21 cellular contexts compared by ENCODE assay signal in the genomic region with DNA sequence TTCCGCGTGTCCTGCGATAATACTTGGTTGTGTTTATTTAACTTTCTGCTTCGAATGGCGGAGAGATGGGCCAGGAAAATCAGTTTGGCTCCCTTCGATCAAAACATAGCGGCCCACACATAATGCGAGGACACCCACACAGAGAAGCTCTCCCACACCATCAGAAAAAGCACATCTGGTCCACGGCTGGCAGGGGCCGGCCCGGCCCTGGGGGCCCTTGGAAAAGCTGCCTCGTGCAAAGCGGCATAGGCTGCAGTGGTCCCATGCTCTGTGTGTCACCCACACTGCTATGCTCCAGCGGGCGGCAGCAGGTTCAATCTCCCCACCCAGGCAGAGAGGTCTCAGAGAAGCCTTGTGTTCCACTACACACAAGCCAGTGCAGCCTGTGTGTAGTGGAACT. TPM values are rescaled to one million over a fixed set of nuclear protein-coding genes. Genes with fewer than 3 reads are reported as not detected.
DNase-seq lines count a peak whose midpoint lies in the region; ATAC-seq and TF ChIP-seq lines count a peak whose summit lies in the region.
"Had no signal": no experiment of that assay in that cellular context is flagged by ENCODE, and none has a peak within 500 bp of the region (broad histone marks: within the 10 kb centered on the region; RNA-seq: fewer than 3 reads in every experiment).

No MANE protein-coding gene starts in this region.

- H3K9me3 ChIP-seq in BLaER1 (no peaks in the 10 kb centered on the region), NT2/D1 (ENCODE audit: insufficient read depth, low read length) (no peaks in the 10 kb centered on the region), osteoblast (ENCODE audit: low read depth, low read length) (no peaks in the 10 kb centered on the region)
- H3K9me3 ChIP-seq: Peyer's patch had no signal

- peak overlapping the region; percentile 48 for H3K27ac Mint-ChIP-seq in glutamatergic neuron (ENCODE audit: unreplicated experiment)
- H3K27ac Mint-ChIP-seq: CD4-positive, alpha-beta T cell; GM23338 had no signal

- peak overlapping the region; percentile 83 for H3K4me2 ChIP-seq in BLaER1
- H3K4me2 ChIP-seq in osteoblast (ENCODE audit: insufficient read depth, low read length): no peak overlapping the region
- H3K4me2 ChIP-seq: GM23338 had no signal

- H3K36me3 Mint-ChIP-seq in glutamatergic neuron (ENCODE audit: unreplicated experiment): no peaks in the 10 kb centered on the region

- peak overlapping the region; percentile 70; the same call in 1 of the 2 replicates for H3K27ac ChIP-seq in BLaER1
- no peak overlapping the region for H3K27ac ChIP-seq in osteoblast (ENCODE audit: low read depth, low read length)

- no peaks in the 10 kb centered on the region for H3K79me2 ChIP-seq in osteoblast (ENCODE audit: insufficient read depth, low read length)

- H2AFZ ChIP-seq in osteoblast (ENCODE audit: low read length): no peak overlapping the region
- H2AFZ ChIP-seq: GM23338 had no signal

- peaks cover 22% of the 10 kb centered on the region for H3K27me3 Mint-ChIP-seq in glutamatergic neuron (ENCODE audit: unreplicated experiment)
- H3K27me3 Mint-ChIP-seq: CD4-positive, alpha-beta T cell had no signal

- H3K4me3 ChIP-seq in BLaER1 (no peak overlapping the region), NT2/D1 (ENCODE audit: insufficient read length, low read depth) (no peak overlapping the region), osteoblast (ENCODE audit: insufficient read depth, low read length) (no peak overlapping the region)
- H3K4me3 ChIP-seq: GM23338, Peyer's patch had no signal

- DNase-seq in NT2/D1 (ENCODE audit: low read depth, low spot score): no peak
- DNase-seq in glutamatergic neuron: no peak
- peak; percentile 74 for DNase-seq in osteoblast (ENCODE audit: insufficient read length, low spot score, missing footprints)
- DNase-seq in NCI-H128 (lab: John Stamatoyannopoulos, UW; ENCODE audit: unreplicated experiment): no peak
- no peak for DNase-seq in NCI-H526 treated with DMSO at 0.1 percent for 48 hours (lab: John Stamatoyannopoulos, UW)
- no peak for DNase-seq in NCI-H2107 (lab: John Stamatoyannopoulos, UW)
- DNase-seq: CD4-positive, alpha-beta T cell; HCEC 1CT; Karpas-422; NCI-H1092 treated with DMSO at 0.1 percent for 48 hours; NCI-H1436 treated with DMSO at 0.1 percent for 48 hours; NCI-H187 treated with DMSO at 0.1 percent for 48 hours; NCI-H446 treated with DMSO at 0.1 percent for 48 hours; NCI-H526; Peyer's patch; SIG-M5 had no signal

- peaks cover 14% of the 10 kb centered on the region for H3K9me3 Mint-ChIP-seq in glutamatergic neuron (ENCODE audit: unreplicated experiment)
- H3K9me3 Mint-ChIP-seq: CD4-positive, alpha-beta T cell; GM23338 had no signal

- H3K27me3 ChIP-seq in BLaER1: no peaks in the 10 kb centered on the region
- H3K27me3 ChIP-seq in NT2/D1 (ENCODE audit: insufficient read depth, insufficient read length): no peaks in the 10 kb centered on the region
- H3K27me3 ChIP-seq in osteoblast (ENCODE audit: insufficient read depth, low read length): no peaks in the 10 kb centered on the region
- H3K27me3 ChIP-seq: Peyer's patch had no signal

- no peak for ATAC-seq in GM18867 (IDR thresholded peaks at IDR 0.05; ENCODE audit: unreplicated experiment)
- ATAC-seq: GM23338 had no signal

- H3K9ac ChIP-seq in BLaER1 (peak overlapping the region; percentile 54; the same call in 1 of the 2 replicates), NT2/D1 (ENCODE audit: insufficient read length, low read depth) (peak overlapping the region; percentile 23)

- peaks cover 36% of the 10 kb centered on the region for H3K4me1 Mint-ChIP-seq in glutamatergic neuron (ENCODE audit: low read depth, unreplicated experiment)

- H3K4me1 ChIP-seq in BLaER1: peaks cover 89% of the 10 kb centered on the region
- peaks cover 38% of the 10 kb centered on the region for H3K4me1 ChIP-seq in NT2/D1 (ENCODE audit: insufficient read depth, insufficient read length)
- H3K4me1 ChIP-seq in osteoblast (ENCODE audit: insufficient read depth, low read length): peaks cover 7% of the 10 kb centered on the region
- H3K4me1 ChIP-seq: Peyer's patch had no signal

- H3K36me3 ChIP-seq in BLaER1: no peaks in the 10 kb centered on the region
- H3K36me3 ChIP-seq in NT2/D1 (ENCODE audit: insufficient read depth, insufficient read length, low read length): peaks cover 9% of the 10 kb centered on the region
- H3K36me3 ChIP-seq in osteoblast (ENCODE audit: insufficient read depth, low read length): no peaks in the 10 kb centered on the region
- H3K36me3 ChIP-seq: Peyer's patch had no signal

- no peak overlapping the region for H3K4me3 Mint-ChIP-seq in glutamatergic neuron (ENCODE audit: unreplicated experiment)
- H3K4me3 Mint-ChIP-seq: CD4-positive, alpha-beta T cell; GM23338 had no signal

- H4K20me1 ChIP-seq in BLaER1 (0 out of 2 replicates have a peak, but pooled peaks cover 5% of the 10 kb centered on the region), osteoblast (ENCODE audit: insufficient read depth, low read length) (peaks cover 4% of the 10 kb centered on the region)

- TF ChIP-seq CTCF in glutamatergic neuron (IDR thresholded peaks at IDR 0.05; ENCODE audit: partially characterized antibody, unreplicated experiment): no peak
- TF ChIP-seq CTCF in osteoblast (IDR thresholded peaks at IDR 0.05; ENCODE audit: extremely low read depth, low read depth, low read length): no peak

RNA-seq across cellular contexts. Expression of a gene that starts 46.8 kb away (rescaled TPM):
- total RNA-seq in glutamatergic neuron (ENCODE audit: unreplicated experiment) (149 TPM), osteoblast (11.6 and 18.3 TPM in 2 replicates)
- total RNA-seq: A172; CD4-positive, alpha-beta T cell; HT-29 had no signal
